Comparison of ENCODE assay signal across 17 cellular contexts in the genomic region with DNA sequence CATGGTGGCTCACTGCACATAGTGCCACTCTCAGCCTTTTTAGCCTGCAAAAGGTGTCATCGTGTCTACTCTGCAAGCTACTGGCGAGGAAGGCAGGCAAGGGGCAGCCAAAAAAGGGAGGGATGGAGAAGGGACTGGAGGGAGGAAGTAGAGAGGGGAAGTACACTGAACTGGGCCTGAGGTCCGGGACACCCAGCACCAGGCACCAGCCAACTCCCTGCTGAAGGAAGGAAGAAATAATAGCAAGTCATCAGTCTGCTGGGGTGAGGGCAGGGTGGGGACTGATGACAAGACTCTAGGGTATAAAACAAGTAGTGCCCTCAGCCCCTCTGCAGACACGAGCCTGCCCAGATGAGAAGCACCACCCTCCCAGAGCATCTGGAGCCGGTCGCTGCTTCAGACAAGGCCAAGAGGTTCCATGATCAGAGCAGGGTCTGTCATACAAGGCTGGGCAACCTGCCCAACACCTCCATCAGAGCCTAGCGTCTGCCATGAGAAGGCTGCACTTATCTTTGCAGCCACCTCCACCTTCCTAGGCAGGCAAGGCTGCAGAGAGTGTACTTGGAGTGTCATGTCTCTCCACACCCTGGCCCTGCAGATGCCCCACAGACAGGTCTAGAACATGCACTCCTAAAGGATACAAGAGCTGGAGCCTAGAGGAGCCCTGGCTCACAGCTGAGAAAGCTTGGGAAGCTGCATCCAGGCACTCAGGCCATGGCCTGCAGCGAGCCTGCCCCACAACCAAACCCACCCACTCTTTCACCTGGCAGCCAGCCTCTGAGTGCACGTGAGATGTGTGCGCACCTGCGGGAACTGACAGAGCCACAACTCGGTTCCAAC. TPM values are rescaled to one million over a fixed set of nuclear protein-coding genes. Genes with fewer than 3 reads are reported as not detected.
DNase-seq lines count a peak whose midpoint lies in the region; ATAC-seq and TF ChIP-seq lines count a peak whose summit lies in the region.
"Had no signal": no experiment of that assay in that cellular context is flagged by ENCODE, and none has a peak within 500 bp of the region (broad histone marks: within the 10 kb centered on the region; RNA-seq: fewer than 3 reads in every experiment).

No MANE protein-coding gene starts in this region.

- H3K79me1 ChIP-seq in IMR-90 (ENCODE audit: low read depth in 1 of 2, low read length in 2 of 2) = peaks cover 25% of the 10 kb centered on the region in 2 experiments

- no peak overlapping the region for H3K4me2 ChIP-seq in IMR-90 (ENCODE audit: low read depth, low read length)
- H3K4me2 ChIP-seq: hepatocyte had no signal

- H3K27me3 ChIP-seq in IMR-90 (ENCODE audit: control insufficient read depth, insufficient read depth, low read length) (no peaks in the 10 kb centered on the region), Panc1 (ENCODE audit: control insufficient read depth, insufficient read depth, low read length) (no peaks in the 10 kb centered on the region), lower lobe of right lung (ENCODE audit: low read depth) (no peaks in the 10 kb centered on the region), vagina (no peaks in the 10 kb centered on the region)
- H3K27me3 ChIP-seq: esophagus muscularis mucosa, hepatocyte, uterus had no signal

- no peak overlapping the region for H2BK120ac ChIP-seq in IMR-90 (ENCODE audit: low read depth, low read length)

- POLR2A ChIA-PET in IMR-90 (lab: Charles Lee; ENCODE audit: unreplicated experiment) = no interaction called here
- POLR2A ChIA-PET in Panc1 (lab: Charles Lee) = no interaction called here

- H3K9me1 ChIP-seq in IMR-90 (ENCODE audit: insufficient read depth, low read length) = peaks cover 15% of the 10 kb centered on the region

- H4K8ac ChIP-seq in IMR-90 (ENCODE audit: low read depth in 2 of 2, low read length in 2 of 2) = no peak overlapping the region

- ATAC-seq in IMR-90 (ENCODE audit: low read depth) = no peak
- ATAC-seq in Panc1 = peak; percentile 44; the same call in 1 of the 2 replicates
- peak; percentile 61 to 80 for ATAC-seq in lower lobe of right lung
- ATAC-seq in GM18870 (IDR thresholded peaks at IDR 0.05; ENCODE audit: unreplicated experiment) = no peak
- ATAC-seq: activated T-cell treated with anti-CD3 and anti-CD28 coated beads, Interleukin-2, amount 50 U/mL, for 72 hours had no signal

- no peak overlapping the region for H2AK5ac ChIP-seq in IMR-90 (ENCODE audit: low read depth, low read length)

- H3K9me3 ChIP-seq in IMR-90 (ENCODE audit: control insufficient read depth, insufficient read depth, low read length) (peaks cover 9% of the 10 kb centered on the region), Panc1 (ENCODE audit: control insufficient read depth, insufficient read depth, low read depth, low read length) (no peaks in the 10 kb centered on the region), lower lobe of right lung (no peaks in the 10 kb centered on the region), vagina (no peaks in the 10 kb centered on the region)
- H3K9me3 ChIP-seq: esophagus muscularis mucosa, uterus had no signal

- TF ChIP-seq RAD21 in IMR-90 (IDR thresholded peaks at IDR 0.05; ENCODE audit: low read length) = no peak

- intact Hi-C loops in IMR-90 (cut with micrococcal nuclease) = no loop called here
- intact Hi-C loops in Panc1 (cut with micrococcal nuclease; ENCODE audit: unreplicated experiment) = no loop called here
- intact Hi-C loops in lower lobe of right lung (cut with DNase I) = no loop called here
- intact Hi-C loops in vagina (cut with DNase I) = no loop called here

- no peak overlapping the region for H3K4me3 ChIP-seq in IMR-90 (ENCODE audit: insufficient read depth, low read depth, low read length)
- H3K4me3 ChIP-seq in Panc1 (ENCODE audit: low read depth in 2 of 2, low read length in 2 of 2) = no peak overlapping the region
- no peak overlapping the region for H3K4me3 ChIP-seq in lower lobe of right lung
- H3K4me3 ChIP-seq in vagina = no peak overlapping the region
- H3K4me3 ChIP-seq: esophagus muscularis mucosa, hepatocyte, uterus had no signal

- H4K5ac ChIP-seq in IMR-90 (ENCODE audit: low read depth, low read length) = no peak overlapping the region

- in situ Hi-C loops in IMR-90 (cut with MboI; ENCODE audit: low sequenced_read_pairs) = no loop called here
- in situ Hi-C loops in Panc1 (cut with HindIII; ENCODE audit: low pct_unique_long_range_greater_than_20kb, low sequenced_read_pairs) = no loop called here

- H3K4ac ChIP-seq in IMR-90 (ENCODE audit: low read depth, low read length) = no peak overlapping the region

- dilution Hi-C loops in IMR-90 (cut with HindIII; ENCODE audit: low sequenced_read_pairs, unreplicated experiment) = no loop called here

- DNase-seq in DMS79 (lab: John Stamatoyannopoulos, UW) (peak; percentile 77), IMR-90 (no peak), Panc1 (ENCODE audit: low read depth, low spot score) (no peak), lower lobe of right lung (peak; percentile 56), vagina (ENCODE audit: extremely low spot score in 2 of 2) (no peak)
- no peak for DNase-seq in activated CD4-positive, alpha-beta T cell treated with anti-CD3 and anti-CD28 coated beads for 4 hours
- DNase-seq: activated CD4-positive, alpha-beta T cell treated with anti-CD3 and anti-CD28 coated beads, Interleukin-2, amount 10 ng/mL, durations not matched to agents 7 days and 5 days; activated T-cell treated with anti-CD3 and anti-CD28 coated beads, Interleukin-2, amount 50 U/mL, for 72 hours; amygdala; cortex of kidney; retina; stimulated activated CD4-positive, alpha-beta T cell treated with anti-CD3 and anti-CD28 coated beads, Interleukin-2, amount 100 ng/mL, for 48 hours; uterus had no signal

- H2BK5ac ChIP-seq in IMR-90 (ENCODE audit: low read depth, low read length, poor library complexity, severe bottlenecking) = no peak overlapping the region

- H2BK15ac ChIP-seq in IMR-90 (ENCODE audit: low read depth, low read length) = no peak overlapping the region

- H3K4me1 ChIP-seq in IMR-90 (ENCODE audit: control insufficient read depth, insufficient read depth, low read length) (no peaks in the 10 kb centered on the region), Panc1 (ENCODE audit: control insufficient read depth, insufficient read depth, low read length) (no peaks in the 10 kb centered on the region), lower lobe of right lung (peaks cover 14% of the 10 kb centered on the region), vagina (no peaks in the 10 kb centered on the region)
- H3K4me1 ChIP-seq: uterus had no signal

- no peak overlapping the region for H2BK20ac ChIP-seq in IMR-90 (ENCODE audit: low read depth, low read length)

- H2AK9ac ChIP-seq in IMR-90 (replicated peaks; ENCODE audit: low read depth, low read length, poor library complexity) = no peak overlapping the region

- no peak overlapping the region for H3K14ac ChIP-seq in IMR-90 (replicated peaks; ENCODE audit: low read depth, low read length)

- H4K91ac ChIP-seq in IMR-90 (ENCODE audit: insufficient read depth, low read depth, low read length) = no peak overlapping the region

- H3K27ac ChIP-seq in IMR-90 (ENCODE audit: insufficient read depth, low read length) = no peak overlapping the region
- H3K27ac ChIP-seq in Panc1 (ENCODE audit: low read length) = no peak overlapping the region
- peak overlapping the region; percentile 21 for H3K27ac ChIP-seq in lower lobe of right lung
- H3K27ac ChIP-seq in vagina = no peak overlapping the region
- H3K27ac ChIP-seq: C4-2B, esophagus muscularis mucosa, hepatocyte, uterus had no signal

- CTCF ChIA-PET in IMR-90 (lab: Yijun Ruan, JAX) (interaction anchor here (0.7 kb wide), 1 partner anchor 27 kb away, joined by 3 read pairs; no protein-coding TSS in a partner anchor), Panc1 (lab: Charles Lee) (no interaction called here)

- no peak overlapping the region for H3K9ac ChIP-seq in IMR-90 (ENCODE audit: low read depth, low read length)

- H2AFZ ChIP-seq in IMR-90 (replicated peaks; ENCODE audit: low read length, poor library complexity) = peak overlapping the region; percentile 21
- H2AFZ ChIP-seq: hepatocyte had no signal

- TF ChIP-seq CTCF in IMR-90 (conservative IDR thresholded peaks at IDR 0.05; ENCODE audit: low read depth, low read length) (no peak), Panc1 (IDR thresholded peaks at IDR 0.05) (no peak), lower lobe of right lung (IDR thresholded peaks at IDR 0.05) (no peak), vagina (IDR thresholded peaks at IDR 0.05) (no peak)

- H3K23ac ChIP-seq in IMR-90 (ENCODE audit: low read depth, low read length) = no peak overlapping the region

- H4K20me1 ChIP-seq in IMR-90 (ENCODE audit: insufficient read depth, low read length) = no peaks in the 10 kb centered on the region; the same call in 1 of the 2 replicates

- H3K56ac ChIP-seq in IMR-90 (ENCODE audit: extremely low read depth, insufficient read depth, low read length) = no peak overlapping the region

- no peak for TF ChIP-seq POLR2A in IMR-90 (IDR thresholded peaks at IDR 0.05; ENCODE audit: low read depth, low read length)
- TF ChIP-seq POLR2A in vagina (IDR thresholded peaks at IDR 0.05) = no peak

- BruUV-seq in IMR-90 (replicated peaks; lab: Mats Ljungman, UMichigan) (no TSS peak), Panc1 (replicated peaks; lab: Mats Ljungman, UMichigan) (no TSS peak)

- H3K36me3 ChIP-seq in IMR-90 (ENCODE audit: control insufficient read depth, insufficient read depth, low read length) (peaks cover 10% of the 10 kb centered on the region), Panc1 (ENCODE audit: control insufficient read depth, insufficient read depth, low read length) (no peaks in the 10 kb centered on the region), lower lobe of right lung (peaks cover 14% of the 10 kb centered on the region), vagina (no peaks in the 10 kb centered on the region)
- H3K36me3 ChIP-seq: uterus had no signal

- 40% methylated on average over 1 of the region's 12 CpGs; no CpG with 5 or more reads in 1 of the 2 experiments for WGBS in IMR-90 (ENCODE audit: extremely low coverage in 2 of 2, insufficient read length in 1 of 2), 2 experiments

- no peak overlapping the region for H3K18ac ChIP-seq in IMR-90 (ENCODE audit: low read depth, low read length)

TF ChIP-seq in IMR-90, 13 proteins besides CTCF, POLR2A, EP300 and RAD21 (continues in another document):
- no peak for TF ChIP-seq MAZ (IDR thresholded peaks at IDR 0.05; ENCODE audit: borderline replicate concordance, low read depth, low read length)

RNA-seq across cellular contexts. Expression of gene COMT, which starts 9.0 kb away (rescaled TPM):
- total RNA-seq in IMR-90 (2012; rRNA removed) = 175 and 202 TPM in 2 replicates
- polyA plus RNA-seq in IMR-90 (2012; rRNA removed) = 296 and 347 TPM in 2 replicates
- 473 and 691 TPM in 2 replicates for polyA plus RNA-seq in IMR-90 (2012; cell fraction: cytosol; rRNA removed)
- 159 and 329 TPM in 2 replicates for polyA plus RNA-seq in IMR-90 (2012; cell fraction: nucleus; rRNA removed; ENCODE audit: low replicate concordance)
- 108 TPM for total RNA-seq in Panc1 (2021; ENCODE audit: unreplicated experiment)
- polyA plus RNA-seq in Panc1 (2012; ENCODE audit: insufficient read length) = 251 TPM
- total RNA-seq in lower lobe of right lung = 235 TPM
- total RNA-seq in vagina = 240 TPM

RNA-seq across cellular contexts. Expression of gene TXNRD2, which starts 9.0 kb away (rescaled TPM):
- total RNA-seq in IMR-90 (2012; rRNA removed) (14.7 and 15.6 TPM in 2 replicates), Panc1 (2021; ENCODE audit: unreplicated experiment) (29.5 TPM), lower lobe of right lung (47.5 TPM), vagina (13.5 TPM)
- polyA plus RNA-seq in IMR-90 (2012; rRNA removed) = 25.7 and 28.4 TPM in 2 replicates
- 29.7 and 38.9 TPM in 2 replicates for polyA plus RNA-seq in IMR-90 (2012; cell fraction: cytosol; rRNA removed)
- 47.3 and 92.8 TPM in 2 replicates for polyA plus RNA-seq in IMR-90 (2012; cell fraction: nucleus; rRNA removed; ENCODE audit: low replicate concordance)
- polyA plus RNA-seq in Panc1 (2012; ENCODE audit: insufficient read length) = 38.4 TPM

Comparison
In these comparisons a context has a peak if more than half of its experiments do, and no peak if none do; other contexts are left out.
1. DNase-seq: peak in DMS79 (single experiment) and lower lobe of right lung (single experiment); none in IMR-90 (single experiment), Panc1 (single experiment), vagina (0 of 2) and activated CD4-positive, alpha-beta T cell treated with anti-CD3 and anti-CD28 coated beads for 4 hours (0 of 2).
2. ATAC-seq: peak in Panc1 (single experiment) and lower lobe of right lung (2 of 2); none in IMR-90 (single experiment) and GM18870 (single experiment).